In the genomic region with DNA sequence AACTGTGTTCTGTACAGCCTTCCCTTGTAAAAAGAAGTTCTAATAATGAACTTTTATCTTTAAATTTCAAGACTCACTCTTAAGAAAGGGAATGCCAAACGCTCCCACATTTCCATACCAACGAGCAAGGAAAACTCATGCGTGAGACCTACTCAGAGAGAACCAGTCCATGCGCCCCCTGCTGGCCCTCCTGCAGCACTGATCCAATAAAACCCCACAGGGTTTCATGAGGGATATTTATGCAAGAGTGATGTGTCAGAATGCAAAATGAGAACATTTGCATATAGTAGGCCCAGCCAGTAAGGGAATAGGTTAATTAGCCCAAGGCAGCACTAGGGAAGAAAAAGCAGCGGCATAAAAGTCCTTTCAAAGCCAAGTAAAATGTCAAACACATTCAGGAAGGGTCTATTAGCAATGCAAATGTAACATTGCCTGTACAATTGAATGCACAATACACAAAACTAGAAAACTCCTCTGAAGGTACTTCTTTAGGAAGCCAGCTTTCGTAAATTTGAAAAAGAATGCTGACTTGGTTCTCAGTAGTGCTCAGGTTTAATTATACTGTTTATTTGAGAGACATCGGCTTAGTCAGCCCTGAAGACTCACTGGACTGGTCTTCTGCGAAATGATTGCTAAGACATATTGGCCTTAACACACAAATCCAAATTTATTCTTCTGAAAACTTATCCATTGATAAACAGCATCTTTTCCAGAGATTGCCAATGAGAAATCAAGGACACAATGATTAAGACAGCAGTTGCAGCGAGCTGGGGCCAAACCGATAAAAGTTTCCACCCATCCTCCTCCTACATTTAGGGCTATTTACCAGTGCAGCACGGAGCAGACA, we compare ENCODE assay signal across 8 cellular contexts.
DNase-seq lines count a peak whose midpoint lies in the region; ATAC-seq and TF ChIP-seq lines count a peak whose summit lies in the region.

No MANE protein-coding gene starts in this region.

- peak; percentile 69 for ATAC-seq in Right ventricle myocardium inferior
- ATAC-seq in HG03139 (IDR thresholded peaks at IDR 0.05; ENCODE audit: unreplicated experiment) = peak; percentile 56
- peak; percentile 62 for ATAC-seq in effector memory CD8-positive, alpha-beta T cell (replicated peaks)

- POLR2A ChIA-PET in activated CD4-positive, alpha-beta memory T cell treated with anti-CD3 and anti-CD28 coated beads for 36 hours (lab: Charles Lee) = interaction anchor here (1.2 kb wide), 1 partner anchor 106 kb away, joined by 3 read pairs; no protein-coding TSS in a partner anchor

- H3K27ac Mint-ChIP-seq in activated CD4-positive, alpha-beta memory T cell treated with anti-CD3 and anti-CD28 coated beads for 36 hours = no peak overlapping the region
- H3K27ac Mint-ChIP-seq in effector memory CD8-positive, alpha-beta T cell = no peak overlapping the region
- no peak overlapping the region for H3K27ac Mint-ChIP-seq in mesothelial cell of epicardium

- H3K4me3 Mint-ChIP-seq in activated CD4-positive, alpha-beta memory T cell treated with anti-CD3 and anti-CD28 coated beads for 36 hours = no peak overlapping the region
- no peak overlapping the region for H3K4me3 Mint-ChIP-seq in effector memory CD8-positive, alpha-beta T cell
- H3K4me3 Mint-ChIP-seq in mesothelial cell of epicardium = no peak overlapping the region

- peak; percentile 89 for TF ChIP-seq CTCF in mesothelial cell of epicardium (IDR thresholded peaks at IDR 0.05; ENCODE audit: unreplicated experiment)

- intact Hi-C loops in Right ventricle myocardium inferior (cut with DNase I) (loop anchor here (1.0 to 2.0 kb wide), 2 partner anchors 78 to 431 kb away; no protein-coding TSS in a partner anchor), cardiac septum (cut with DNase I) (loop anchor here (2.0 to 5.0 kb wide), 3 partner anchors 79 to 756 kb away; no protein-coding TSS in a partner anchor)
- intact Hi-C loops in activated CD4-positive, alpha-beta memory T cell treated with anti-CD3 and anti-CD28 coated beads for 36 hours (cut with micrococcal nuclease) = loop anchor here (1.0 to 5.0 kb wide), 12 partner anchors 9 to 633 kb away; no protein-coding TSS in a partner anchor

- DNase-seq in Right ventricle myocardium inferior (ENCODE audit: missing footprints) (peak; percentile 89), cardiac septum (ENCODE audit: low spot score) (no peak), NCI-H748 (lab: John Stamatoyannopoulos, UW; ENCODE audit: unreplicated experiment) (peak; percentile 81), mesothelial cell of epicardium (ENCODE audit: low spot score in 2 of 2, unreplicated experiment in 2 of 2) (peak; percentile 49 to 63)
- DNase-seq in activated CD4-positive, alpha-beta memory T cell treated with anti-CD3 and anti-CD28 coated beads for 36 hours = peak; percentile 78
- peak; percentile 43 to 52 (median 46) for DNase-seq in effector memory CD8-positive, alpha-beta T cell
- peak; percentile 55 for DNase-seq in stimulated activated CD8-positive, alpha-beta memory T cell treated with anti-CD3 and anti-CD28 coated beads, Interleukin-4, amount 100 ng/mL, for 24 hours (ENCODE audit: low read depth)

- H3K9me3 Mint-ChIP-seq in activated CD4-positive, alpha-beta memory T cell treated with anti-CD3 and anti-CD28 coated beads for 36 hours = no peaks in the 10 kb centered on the region
- H3K9me3 Mint-ChIP-seq in effector memory CD8-positive, alpha-beta T cell = no peaks in the 10 kb centered on the region
- H3K9me3 Mint-ChIP-seq in mesothelial cell of epicardium = no peaks in the 10 kb centered on the region

- peaks cover 10% of the 10 kb centered on the region for H3K36me3 Mint-ChIP-seq in activated CD4-positive, alpha-beta memory T cell treated with anti-CD3 and anti-CD28 coated beads for 36 hours
- peaks cover 10% of the 10 kb centered on the region for H3K36me3 Mint-ChIP-seq in effector memory CD8-positive, alpha-beta T cell (ENCODE audit: insufficient read depth)
- peaks cover 12% of the 10 kb centered on the region for H3K36me3 Mint-ChIP-seq in mesothelial cell of epicardium

- peaks cover 9% of the 10 kb centered on the region for H3K4me1 Mint-ChIP-seq in activated CD4-positive, alpha-beta memory T cell treated with anti-CD3 and anti-CD28 coated beads for 36 hours (ENCODE audit: low read depth)
- H3K4me1 Mint-ChIP-seq in effector memory CD8-positive, alpha-beta T cell (ENCODE audit: low read depth in 2 of 2) = peaks cover under 1 to 9% of the 10 kb centered on the region in 2 donors
- H3K4me1 Mint-ChIP-seq in mesothelial cell of epicardium = no peaks in the 10 kb centered on the region

- H3K27me3 Mint-ChIP-seq in activated CD4-positive, alpha-beta memory T cell treated with anti-CD3 and anti-CD28 coated beads for 36 hours = no peaks in the 10 kb centered on the region
- no peaks in the 10 kb centered on the region for H3K27me3 Mint-ChIP-seq in effector memory CD8-positive, alpha-beta T cell
- no peaks in the 10 kb centered on the region for H3K27me3 Mint-ChIP-seq in mesothelial cell of epicardium (ENCODE audit: low read depth)

- CTCF ChIA-PET in activated CD4-positive, alpha-beta memory T cell treated with anti-CD3 and anti-CD28 coated beads for 36 hours (lab: Charles Lee) = interaction anchor here (0.5 to 5.2 kb wide), 55 partner anchors 9 to 755 kb away, joined by 3 to 66 read pairs (median 4); partner anchors contain the start of gene ATXN1
